Comparison of ENCODE assay signal across 8 cellular contexts in the genomic region with DNA sequence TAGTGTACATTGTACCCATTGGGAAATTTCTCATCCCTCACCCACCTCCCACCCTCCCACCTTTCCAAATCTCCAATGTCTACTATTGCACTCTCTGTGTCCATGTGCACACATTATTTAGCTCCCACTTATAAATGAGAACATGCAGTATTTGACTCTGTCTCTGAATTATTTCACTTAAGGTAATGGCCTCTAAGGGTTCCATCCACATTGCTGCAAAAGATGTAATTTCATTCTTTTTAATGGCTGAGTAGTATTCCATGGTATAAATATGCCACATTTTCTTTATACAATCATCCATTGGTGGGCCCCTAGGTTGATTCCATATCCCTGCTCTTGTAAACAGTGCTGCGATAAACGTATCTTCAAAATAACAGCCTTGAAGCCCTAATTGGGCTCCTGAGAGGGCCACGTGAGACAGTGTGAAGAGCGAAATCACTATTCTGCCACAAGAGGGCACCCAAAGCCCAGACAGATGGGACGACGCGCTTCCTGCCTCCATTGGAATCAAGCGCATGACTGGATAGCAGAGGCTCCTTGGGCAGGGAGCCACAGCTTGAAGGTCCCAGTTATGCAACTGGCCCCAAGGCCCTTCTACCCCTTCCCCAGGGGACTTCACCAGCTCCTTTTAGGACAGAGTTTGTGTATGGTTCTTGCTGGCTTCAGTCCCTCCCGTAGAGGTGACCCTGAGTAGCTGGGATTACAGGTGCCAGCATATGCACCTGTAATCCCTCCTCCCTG. TPM values are rescaled to one million over a fixed set of nuclear protein-coding genes. Genes with fewer than 3 reads are reported as not detected.
DNase-seq lines count a peak whose midpoint lies in the region; ATAC-seq and TF ChIP-seq lines count a peak whose summit lies in the region.

No MANE protein-coding gene starts in this region.

- no peaks in the 10 kb centered on the region for H4K20me1 ChIP-seq in Karpas-422 (ENCODE audit: insufficient read depth, low read depth, low read length)

- H3K9ac ChIP-seq in Karpas-422 (ENCODE audit: low read length), result peak overlapping the region; percentile 61

- no peaks in the 10 kb centered on the region for H3K9me2 ChIP-seq in Karpas-422 (replicated peaks; ENCODE audit: insufficient read depth, low read length)

- H3K4me2 ChIP-seq in Karpas-422 (ENCODE audit: low read depth, low read length, poor library complexity, severe bottlenecking), result peak overlapping the region; percentile 54

- no peaks in the 10 kb centered on the region for H3K79me2 ChIP-seq in Karpas-422 (ENCODE audit: low read length)

- peak; percentile 73 for DNase-seq in activated gamma-delta T cell treated with Interleukin-2 at 50 U/mL for 16 hours
- DNase-seq in activated gamma-delta T cell (lab: John Stamatoyannopoulos, UW), result no peak
- DNase-seq in Karpas-422, result peak; percentile 96
- DNase-seq in OCI-M2 (lab: John Stamatoyannopoulos, UW; ENCODE audit: unreplicated experiment), result peak; percentile 20
- DNase-seq in activated CD8-positive, alpha-beta memory T cell treated with anti-CD3 and anti-CD28 coated beads, Interleukin-2, amount 50 U/mL, for 48 hours, result peak; percentile 81
- peak; percentile 92 for DNase-seq in epithelial cell of esophagus (ENCODE audit: low read depth)
- DNase-seq in mucosa of descending colon, result peak; percentile 79 to 87 (median 81)
- DNase-seq in stimulated activated naive CD4-positive, alpha-beta T cell (lab: John Stamatoyannopoulos, UW), result peak; percentile 58 to 87 (median 72)

- H3K4me1 ChIP-seq in Karpas-422 (ENCODE audit: low read length) (peaks cover 52% of the 10 kb centered on the region), mucosa of descending colon (ENCODE audit: low read depth) (peaks cover 11% of the 10 kb centered on the region)

- H3K27ac ChIP-seq in Karpas-422 (ENCODE audit: low read length), result peak overlapping the region; percentile 100

- intact Hi-C loops in mucosa of descending colon (cut with DNase I, micrococcal nuclease), result loop anchor here in 1 of 2 donors (5.0 kb wide), 1 partner anchor 114 kb away; no protein-coding TSS in a partner anchor

- no peaks in the 10 kb centered on the region for H3K9me3 ChIP-seq in Karpas-422 (ENCODE audit: low read length)
- H3K9me3 ChIP-seq in mucosa of descending colon, result no peaks in the 10 kb centered on the region

- no peaks in the 10 kb centered on the region for H3K27me3 ChIP-seq in Karpas-422 (ENCODE audit: low read length)

- H3K4me3 ChIP-seq in Karpas-422 (ENCODE audit: low read length), result peak overlapping the region; percentile 39; the same call in 1 of the 2 replicates
- H3K4me3 ChIP-seq in epithelial cell of esophagus (ENCODE audit: low read length), result no peak overlapping the region
- no peak overlapping the region for H3K4me3 ChIP-seq in mucosa of descending colon

- peak; percentile 98 for ATAC-seq in mucosa of descending colon

- H2AFZ ChIP-seq in Karpas-422 (ENCODE audit: low read length), result peak overlapping the region; percentile 33; the same call in 1 of the 2 replicates

- H3K36me3 ChIP-seq in Karpas-422 (ENCODE audit: insufficient read depth, low read length), result no peaks in the 10 kb centered on the region
- no peaks in the 10 kb centered on the region for H3K36me3 ChIP-seq in mucosa of descending colon (ENCODE audit: low read depth)

- TF ChIP-seq CTCF in epithelial cell of esophagus (IDR thresholded peaks at IDR 0.05; ENCODE audit: insufficient read depth, low read depth, low read length, missing control alignments), result peak; percentile 85
- peak; percentile 76 for TF ChIP-seq CTCF in mucosa of descending colon (IDR thresholded peaks at IDR 0.05)

RNA-seq across cellular contexts. Expression of gene CD27, which starts 21.3 kb away (rescaled TPM):
- 155 and 203 TPM in 2 replicates for total RNA-seq in Karpas-422 (2014; rRNA removed; shearing (Covaris generic); ENCODE audit: low replicate concordance)
- total RNA-seq in mucosa of descending colon, result 1 to 10 TPM; 1.8 to 5.3 (median 3.9) TPM

RNA-seq across cellular contexts. Expression of gene TAPBPL, which starts 28.4 kb away (rescaled TPM):
- total RNA-seq in Karpas-422 (2014; rRNA removed; shearing (Covaris generic); ENCODE audit: low replicate concordance), result 6.1 and 11.2 TPM in 2 replicates
- total RNA-seq in mucosa of descending colon, result 100 to 1,000 TPM in 1 of 3 donors, 10 to 100 TPM in 2; 40.9 to 107 (median 72.0) TPM

RNA-seq across cellular contexts. Expression of gene LTBR, which starts 39.5 kb away (rescaled TPM):
- not detected in 2 replicates for total RNA-seq in Karpas-422 (2014; rRNA removed; shearing (Covaris generic); ENCODE audit: low replicate concordance)
- total RNA-seq in mucosa of descending colon, result 100 to 1,000 TPM; 114 to 142 (median 135) TPM

RNA-seq across cellular contexts. Expression of gene VAMP1, which starts 47.0 kb away (rescaled TPM):
- 528 and 555 TPM in 2 replicates for total RNA-seq in Karpas-422 (2014; rRNA removed; shearing (Covaris generic); ENCODE audit: low replicate concordance)
- total RNA-seq in mucosa of descending colon, result 10 to 100 TPM in 1 of 3 donors, 1 to 10 TPM in 2; 3.8 to 18.7 (median 8.6) TPM

RNA-seq across cellular contexts. Expression of gene SCNN1A, which starts 48.1 kb away (rescaled TPM):
- not detected in 2 replicates for total RNA-seq in Karpas-422 (2014; rRNA removed; shearing (Covaris generic); ENCODE audit: low replicate concordance)
- 100 to 1,000 TPM; 130 to 402 (median 386) TPM for total RNA-seq in mucosa of descending colon

Comparison
In these comparisons a context has a peak if more than half of its experiments do, and no peak if none do; other contexts are left out.
1. RNA of gene CD27, which starts 21.3 kb away (total RNA-seq): 155 to 203 TPM in Karpas-422; 1.8 to 5.3 TPM in mucosa of descending colon; every median in the first group is over 10 times any median in the second.
2. RNA of gene LTBR, which starts 39.5 kb away (total RNA-seq): 114 to 142 TPM in mucosa of descending colon; not detected in Karpas-422; every median in the first group is over 100 times any median in the second.